12 cellular contexts compared by ENCODE assay signal in genomic region chr19:44777715-44778347, GRCh38. TPM values are rescaled to one million over a fixed set of nuclear protein-coding genes. Genes with fewer than 3 reads are reported as not detected.
DNase-seq lines count a peak whose midpoint lies in the region; ATAC-seq and TF ChIP-seq lines count a peak whose summit lies in the region.
"Had no signal": no experiment of that assay in that cellular context is flagged by ENCODE, and none has a peak within 500 bp of the region (broad histone marks: within the 10 kb centered on the region; RNA-seq: fewer than 3 reads in every experiment).

CBLC (plus strand) TSS chr19:44777890; CDS start chr19:44777932, 42 bp downstream.

- DNase-seq in BE2C: peak; percentile 19
- peak; percentile 90 for DNase-seq in LoVo (ENCODE audit: low spot score)
- peak; percentile 73 to 95 for DNase-seq in T47D (ENCODE audit: low read depth in 1 of 2, low spot score in 1 of 2)
- peak; percentile 67 for DNase-seq in lung (ENCODE audit: low spot score)
- DNase-seq in midbrain (lab: John Stamatoyannopoulos, UW): no peak
- no peak for DNase-seq in tibial nerve (ENCODE audit: low spot score in 2 of 2)
- no peak for DNase-seq in activated CD4-positive, alpha-beta T cell treated with anti-CD3 and anti-CD28 coated beads, Interleukin-2, amount 50 U/mL, for 4 hours
- DNase-seq: caudate nucleus; CD4-positive, alpha-beta T cell; naive B cell; stimulated activated CD8-positive, alpha-beta memory T cell treated with anti-CD3 and anti-CD28 coated beads, Interleukin-4, amount 100 ng/mL, for 48 hours had no signal

- H3K27ac ChIP-seq in lung (ENCODE audit: low read depth in 1 of 2, low read length in 1 of 2): peak within 1 kb of the TSS in 1 of 2 donors; percentile 22
- H3K27ac ChIP-seq in tibial nerve: peak within 1 kb of the TSS in 1 of 4 donors; percentile 79

- H3K9me3 ChIP-seq in BE2C: no peaks in the 10 kb centered on the region
- no peaks in the 10 kb centered on the region for H3K9me3 ChIP-seq in lung (ENCODE audit: control insufficient read depth in 2 of 2, insufficient read depth in 1 of 2, low read length in 1 of 2)
- no peaks in the 10 kb centered on the region for H3K9me3 ChIP-seq in tibial nerve

- WGBS in lung, 2 donors: 17 to 20% methylated on average over 41 to 47 of the region's 47 CpGs
- WGBS in tibial nerve, 2 donors: 15 to 17% methylated on average over 29 to 36 of the region's 47 CpGs

- no peaks in the 10 kb centered on the region for H3K4me1 ChIP-seq in BE2C
- H3K4me1 ChIP-seq in lung (ENCODE audit: control insufficient read depth in 2 of 2, insufficient read depth in 2 of 2, low read length in 2 of 2): peaks cover 0 to 3% of the 10 kb centered on the region in 2 donors
- peaks cover 0 to 7% (median 0%) of the 10 kb centered on the region in 4 donors for H3K4me1 ChIP-seq in tibial nerve

- no peak for TF ChIP-seq EP300 in tibial nerve (IDR thresholded peaks at IDR 0.05)

- no peak for TF ChIP-seq CTCF in BE2C (IDR thresholded peaks at IDR 0.05; ENCODE audit: low read depth, low read length)
- TF ChIP-seq CTCF in lung (IDR thresholded peaks at IDR 0.05; ENCODE audit: control extremely low read depth, extremely low read depth): no peak
- no peak for TF ChIP-seq CTCF in tibial nerve (IDR thresholded peaks at IDR 0.05)

- in situ Hi-C loops in T47D (cut with HindIII; ENCODE audit: low pct_unique_long_range_greater_than_20kb, low sequenced_read_pairs): no loop called here

- H3K36me3 ChIP-seq in BE2C (no peaks in the 10 kb centered on the region), lung (ENCODE audit: control insufficient read depth in 2 of 2, insufficient read depth in 2 of 2, low read length in 2 of 2) (peaks cover 0 to 2% of the 10 kb centered on the region in 2 donors), tibial nerve (no peaks in the 10 kb centered on the region)

- ATAC-seq in lung (ENCODE audit: insufficient read depth, low FRiP score) (peak; percentile 78), HG03457 (IDR thresholded peaks at IDR 0.05; ENCODE audit: unreplicated experiment) (no peak)

- no peaks in the 10 kb centered on the region for H3K27me3 ChIP-seq in BE2C
- H3K27me3 ChIP-seq in lung (ENCODE audit: control insufficient read depth, insufficient read depth): no peaks in the 10 kb centered on the region
- peaks cover 0 to 19% of the 10 kb centered on the region in 2 donors for H3K27me3 ChIP-seq in tibial nerve

- H3K4me3 ChIP-seq in BE2C (ENCODE audit: low read depth, low read length) (no peak within 1 kb of the TSS), lung (peak within 1 kb of the TSS; percentile 16), tibial nerve (peak within 1 kb of the TSS in 1 of 4 donors; percentile 26)

- TF ChIP-seq POLR2A in tibial nerve (IDR thresholded peaks at IDR 0.05): no peak

RNA-seq across cellular contexts. Expression of gene CBLC, which starts in this region (rescaled TPM):
- polyA plus RNA-seq in BE2C (2012; ENCODE audit: insufficient read depth, insufficient read length, low read depth): not detected
- total RNA-seq in lung (1 to 10 TPM; 4.8 to 5.5 TPM), tibial nerve (not detected)
- polyA plus RNA-seq in lung: 1 to 10 TPM; 4.0 to 5.3 TPM
- total RNA-seq: CD4-positive, alpha-beta T cell had no signal

Comparison
In these comparisons a context has a peak if more than half of its experiments do, and no peak if none do; other contexts are left out.
1. RNA of gene CBLC (total RNA-seq): 4.8 to 5.5 TPM in lung; not detected in tibial nerve; every median in the first group is over 4 times any median in the second.
2. DNase-seq: peak in BE2C (single experiment), LoVo (single experiment), T47D (2 of 2) and lung (single experiment); none in midbrain (single experiment), tibial nerve (0 of 2) and activated CD4-positive, alpha-beta T cell treated with anti-CD3 and anti-CD28 coated beads, Interleukin-2, amount 50 U/mL, for 4 hours (0 of 2).